Comparison of ENCODE assay signal across 16 cellular contexts in the genomic region with DNA sequence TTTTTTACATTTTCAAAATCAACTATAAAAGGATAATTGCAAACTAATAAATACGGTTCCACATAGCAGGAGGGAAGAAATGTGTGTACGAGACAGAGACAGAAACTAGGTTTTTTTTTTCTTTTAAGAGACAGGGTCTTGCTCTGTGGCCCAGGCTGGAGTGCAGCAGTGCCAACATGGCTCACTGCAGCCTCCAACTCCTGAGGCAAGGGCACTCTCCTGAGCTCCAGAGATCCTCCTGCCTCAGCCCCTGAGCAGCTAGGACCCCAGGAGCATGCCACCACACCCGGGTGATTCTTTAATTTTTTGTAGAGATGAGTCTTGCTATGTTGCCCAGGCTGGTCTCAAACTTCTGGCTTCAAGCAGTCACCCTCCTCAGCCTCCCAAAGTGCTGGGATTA. TPM values are rescaled to one million over a fixed set of nuclear protein-coding genes. Genes with fewer than 3 reads are reported as not detected.
DNase-seq lines count a peak whose midpoint lies in the region; ATAC-seq and TF ChIP-seq lines count a peak whose summit lies in the region.
"Had no signal": no experiment of that assay in that cellular context is flagged by ENCODE, and none has a peak within 500 bp of the region (broad histone marks: within the 10 kb centered on the region; RNA-seq: fewer than 3 reads in every experiment).

No MANE protein-coding gene starts in this region.

- no peak for TF ChIP-seq POLR2A in IMR-90 (IDR thresholded peaks at IDR 0.05; ENCODE audit: low read depth, low read length)

- H3K79me1 ChIP-seq in IMR-90 (ENCODE audit: low read depth in 1 of 2, low read length in 2 of 2) (no peaks in the 10 kb centered on the region), mesenchymal stem cell (replicated peaks; ENCODE audit: low read length, poor library complexity, severe bottlenecking) (no peaks in the 10 kb centered on the region)

- H2BK15ac ChIP-seq in IMR-90 (ENCODE audit: low read depth, low read length) (no peak overlapping the region), mesenchymal stem cell (ENCODE audit: low read depth, poor library complexity, severe bottlenecking) (no peak overlapping the region)

- H4K20me1 ChIP-seq in IMR-90 (ENCODE audit: insufficient read depth, low read length) = no peaks in the 10 kb centered on the region

- H3K27ac Mint-ChIP-seq in MCF 10A (ENCODE audit: low read depth, unreplicated experiment) = no peak overlapping the region
- H3K27ac Mint-ChIP-seq: CD14-positive monocyte; CD8-positive, alpha-beta T cell; GM23338; H9 had no signal

- H3K27ac ChIP-seq in ACC112 (ENCODE audit: low read depth, low read length) (no peak overlapping the region), IMR-90 (ENCODE audit: insufficient read depth, low read length) (no peak overlapping the region), RWPE2 (ENCODE audit: poor library complexity, severe bottlenecking) (peak overlapping the region; percentile 13), mesenchymal stem cell (ENCODE audit: low read length, poor library complexity, severe bottlenecking) (no peak overlapping the region)

- peaks cover 34% of the 10 kb centered on the region for H3K27me3 Mint-ChIP-seq in MCF 10A (ENCODE audit: insufficient read depth, unreplicated experiment)

- TF ChIP-seq CTCF in IMR-90 (conservative IDR thresholded peaks at IDR 0.05; ENCODE audit: low read depth, low read length) = no peak
- TF ChIP-seq CTCF in RWPE2 (IDR thresholded peaks at IDR 0.05; ENCODE audit: poor library complexity, severe bottlenecking) = no peak
- TF ChIP-seq CTCF in MCF 10A (IDR thresholded peaks at IDR 0.05; ENCODE audit: unreplicated experiment) = no peak

- H3K4me1 ChIP-seq in ACC112 (ENCODE audit: control insufficient read depth, insufficient read depth, low read length, unreplicated experiment) = peaks cover 12% of the 10 kb centered on the region
- no peaks in the 10 kb centered on the region for H3K4me1 ChIP-seq in IMR-90 (ENCODE audit: control insufficient read depth, insufficient read depth, low read length)
- H3K4me1 ChIP-seq in RWPE2 (ENCODE audit: insufficient read depth, poor library complexity, severe bottlenecking) = peaks cover 12% of the 10 kb centered on the region
- H3K4me1 ChIP-seq in mesenchymal stem cell (ENCODE audit: control insufficient read depth, insufficient read depth, low read depth, low read length) = peaks cover 9% of the 10 kb centered on the region

- no TSS peak for BruUV-seq in IMR-90 (replicated peaks; lab: Mats Ljungman, UMichigan)
- no TSS peak for BruUV-seq in MCF 10A (replicated peaks; lab: Mats Ljungman, UMichigan)

- H2AK5ac ChIP-seq in IMR-90 (ENCODE audit: low read depth, low read length) = no peak overlapping the region
- H2AK5ac ChIP-seq in mesenchymal stem cell (ENCODE audit: low read length, severe bottlenecking) = peak overlapping the region; percentile 65

- in situ Hi-C loops in IMR-90 (cut with MboI; ENCODE audit: low sequenced_read_pairs) = no loop called here

- H3K9me3 ChIP-seq in IMR-90 (ENCODE audit: control insufficient read depth, insufficient read depth, low read length) (no peaks in the 10 kb centered on the region), RWPE2 (ENCODE audit: severe bottlenecking) (no peaks in the 10 kb centered on the region), mesenchymal stem cell (ENCODE audit: control insufficient read depth, low read length) (no peaks in the 10 kb centered on the region)

- H4K5ac ChIP-seq in IMR-90 (ENCODE audit: low read depth, low read length) = no peak overlapping the region

- dilution Hi-C loops in IMR-90 (cut with HindIII; ENCODE audit: low sequenced_read_pairs, unreplicated experiment) = no loop called here

- H3K36me3 Mint-ChIP-seq in MCF 10A (ENCODE audit: insufficient read depth, unreplicated experiment) = peaks cover 7% of the 10 kb centered on the region
- H3K36me3 Mint-ChIP-seq: CD14-positive monocyte; CD8-positive, alpha-beta T cell had no signal

- H3K36me3 ChIP-seq in ACC112 (ENCODE audit: insufficient read depth, low read length) (no peaks in the 10 kb centered on the region), IMR-90 (ENCODE audit: control insufficient read depth, insufficient read depth, low read length) (no peaks in the 10 kb centered on the region), RWPE2 (ENCODE audit: low read depth) (no peaks in the 10 kb centered on the region), mesenchymal stem cell (ENCODE audit: control insufficient read depth in 1 of 2, insufficient read depth in 2 of 2, low read depth in 1 of 2, low read length in 2 of 2) (no peaks in the 10 kb centered on the region)

- intact Hi-C loops in IMR-90 (cut with micrococcal nuclease) (no loop called here), MCF 10A (cut with micrococcal nuclease) (no loop called here)

- H2BK5ac ChIP-seq in IMR-90 (ENCODE audit: low read depth, low read length, poor library complexity, severe bottlenecking) (no peak overlapping the region), mesenchymal stem cell (ENCODE audit: low read depth, low read length, poor library complexity, severe bottlenecking) (peak overlapping the region; percentile 45)

- POLR2A ChIA-PET in IMR-90 (lab: Charles Lee; ENCODE audit: unreplicated experiment) = no interaction called here
- POLR2A ChIA-PET in MCF 10A (lab: Yijun Ruan, JAX) = interaction anchor here (0.7 to 1.2 kb wide), 3 partner anchors 12 to 323 kb away, joined by 3 to 5 read pairs (median 4); no protein-coding TSS in a partner anchor

- no peak for DNase-seq in IMR-90
- DNase-seq in RWPE2 (ENCODE audit: low spot score) = peak; percentile 22
- no peak for DNase-seq in mesenchymal stem cell
- DNase-seq in NCI-H2196 (lab: John Stamatoyannopoulos, UW; ENCODE audit: unreplicated experiment) = no peak
- no peak for DNase-seq in MCF 10A (ENCODE audit: unreplicated experiment)
- no peak for DNase-seq in NOMO-1 treated with dmso at 0.1 percent for 144 hours (lab: John Stamatoyannopoulos, UW; ENCODE audit: unreplicated experiment)
- DNase-seq: CD8-positive, alpha-beta T cell; COR-L47; DMS153; DMS79 treated with DMSO at 0.1 percent for 48 hours; H9 had no signal

- H3K23ac ChIP-seq in IMR-90 (ENCODE audit: low read depth, low read length) = no peak overlapping the region
- no peak overlapping the region for H3K23ac ChIP-seq in mesenchymal stem cell (ENCODE audit: low read length in 2 of 2)

- H2AK9ac ChIP-seq in IMR-90 (replicated peaks; ENCODE audit: low read depth, low read length, poor library complexity) = peak overlapping the region; percentile 50

- no peak overlapping the region for H2BK12ac ChIP-seq in mesenchymal stem cell (ENCODE audit: low read length in 2 of 2)

- H3K14ac ChIP-seq in IMR-90 (replicated peaks; ENCODE audit: low read depth, low read length) (no peak overlapping the region), mesenchymal stem cell (ENCODE audit: low read length in 2 of 2) (no peak overlapping the region)

- no peak overlapping the region for H4K8ac ChIP-seq in IMR-90 (ENCODE audit: low read depth in 2 of 2, low read length in 2 of 2)
- no peak overlapping the region for H4K8ac ChIP-seq in mesenchymal stem cell (ENCODE audit: low read length)

- no peak for TF ChIP-seq RAD21 in IMR-90 (IDR thresholded peaks at IDR 0.05; ENCODE audit: low read length)

- H2BK120ac ChIP-seq in IMR-90 (ENCODE audit: low read depth, low read length) = no peak overlapping the region
- no peak overlapping the region for H2BK120ac ChIP-seq in mesenchymal stem cell (ENCODE audit: low read depth, low read length)

- H3K4ac ChIP-seq in IMR-90 (ENCODE audit: low read depth, low read length) = no peak overlapping the region
- no peak overlapping the region for H3K4ac ChIP-seq in mesenchymal stem cell (ENCODE audit: low read depth in 1 of 2, low read length in 2 of 2)

- H3K4me3 Mint-ChIP-seq in MCF 10A (ENCODE audit: unreplicated experiment) = no peak overlapping the region
- H3K4me3 Mint-ChIP-seq: CD14-positive monocyte; CD8-positive, alpha-beta T cell; GM23338; H9 had no signal

- ATAC-seq in IMR-90 (ENCODE audit: low read depth) (no peak), RWPE2 (ENCODE audit: low read depth) (no peak)
- ATAC-seq: CD8-positive, alpha-beta T cell; GM23338 had no signal

- no CpG with 5 or more reads among the region's 3 CpGs for WGBS in IMR-90 (ENCODE audit: extremely low coverage in 2 of 2, insufficient read length in 1 of 2), 2 experiments
- 80% methylated on average over 2 of the region's 3 CpGs for WGBS in mesenchymal stem cell

- H3K9ac ChIP-seq in IMR-90 (ENCODE audit: low read depth, low read length) = no peak overlapping the region
- H3K9ac ChIP-seq in mesenchymal stem cell (ENCODE audit: low read length) = peak overlapping the region; percentile 51

- H3K18ac ChIP-seq in IMR-90 (ENCODE audit: low read depth, low read length) (no peak overlapping the region), mesenchymal stem cell (ENCODE audit: low read depth in 1 of 2, low read length in 2 of 2) (no peak overlapping the region)

- H4K91ac ChIP-seq in IMR-90 (ENCODE audit: insufficient read depth, low read depth, low read length) (no peak overlapping the region), mesenchymal stem cell (ENCODE audit: low read length) (no peak overlapping the region)

- peaks cover 8% of the 10 kb centered on the region for H3K9me3 Mint-ChIP-seq in MCF 10A (ENCODE audit: unreplicated experiment)
- H3K9me3 Mint-ChIP-seq: GM23338 had no signal

- H2AFZ ChIP-seq in ACC112 (ENCODE audit: low read length, unreplicated experiment) (peak overlapping the region; percentile 32), IMR-90 (replicated peaks; ENCODE audit: low read length, poor library complexity) (no peak overlapping the region), mesenchymal stem cell (ENCODE audit: low read depth, low read length) (no peak overlapping the region)

- no peak overlapping the region for H2BK20ac ChIP-seq in IMR-90 (ENCODE audit: low read depth, low read length)

- H3K4me2 ChIP-seq in IMR-90 (ENCODE audit: low read depth, low read length) (no peak overlapping the region), mesenchymal stem cell (ENCODE audit: low read length, poor library complexity, severe bottlenecking) (no peak overlapping the region)
- H3K4me2 ChIP-seq: GM23338 had no signal

- no peaks in the 10 kb centered on the region for H3K9me1 ChIP-seq in IMR-90 (ENCODE audit: insufficient read depth, low read length)

- H3K56ac ChIP-seq in IMR-90 (ENCODE audit: extremely low read depth, insufficient read depth, low read length) = no peak overlapping the region

- H3K27me3 ChIP-seq in ACC112 (ENCODE audit: insufficient read depth, low read length) (peaks cover 31% of the 10 kb centered on the region), IMR-90 (ENCODE audit: control insufficient read depth, insufficient read depth, low read length) (peaks cover 4% of the 10 kb centered on the region; the same call in 1 of the 2 replicates), RWPE2 (ENCODE audit: insufficient read depth, poor library complexity, severe bottlenecking) (no peaks in the 10 kb centered on the region), mesenchymal stem cell (ENCODE audit: control insufficient read depth in 1 of 2, insufficient read depth in 1 of 2, low read length in 2 of 2) (peaks cover 23 to 25% of the 10 kb centered on the region in 2 experiments)

- H3K4me3 ChIP-seq in ACC112 (ENCODE audit: low read depth, low read length) (no peak overlapping the region), IMR-90 (ENCODE audit: insufficient read depth, low read depth, low read length) (no peak overlapping the region), RWPE2 (ENCODE audit: severe bottlenecking) (no peak overlapping the region), mesenchymal stem cell (ENCODE audit: insufficient read depth in 1 of 2, low read depth in 1 of 2, low read length in 2 of 2) (no peak overlapping the region)
- H3K4me3 ChIP-seq: GM23338 had no signal

- no peaks in the 10 kb centered on the region for H3K79me2 ChIP-seq in ACC112 (ENCODE audit: control insufficient read depth, insufficient read depth, low read length, unreplicated experiment)

- CTCF ChIA-PET in IMR-90 (lab: Yijun Ruan, JAX) (no interaction called here), MCF 10A (lab: Yijun Ruan, JAX) (interaction anchor here (0.6 to 1.2 kb wide), 3 partner anchors 11 to 264 kb away, joined by 3 read pairs; no protein-coding TSS in a partner anchor)

- peaks cover 21% of the 10 kb centered on the region for H3K4me1 Mint-ChIP-seq in MCF 10A (ENCODE audit: insufficient read depth, unreplicated experiment)

RNA-seq across cellular contexts. Expression of gene OR2V1, which starts 2.1 kb away (rescaled TPM):
- total RNA-seq in IMR-90 (2012; rRNA removed) (not detected in 2 replicates), MCF 10A (2022) (not detected in 2 replicates)
- not detected in 2 replicates for polyA plus RNA-seq in IMR-90 (2012; rRNA removed)
- polyA plus RNA-seq in IMR-90 (2012; cell fraction: cytosol; rRNA removed) = not detected in 2 replicates
- polyA plus RNA-seq in IMR-90 (2012; cell fraction: nucleus; rRNA removed; ENCODE audit: low replicate concordance) = not detected in 2 replicates
- not detected for polyA plus RNA-seq in mesenchymal stem cell (2013, experiment 1 of 2)
- polyA plus RNA-seq in mesenchymal stem cell (2013, experiment 2 of 2) = not detected
- total RNA-seq: CD8-positive, alpha-beta T cell; GM23338; H9; HT1080 had no signal
- polyA plus RNA-seq: BJ, CD14-positive monocyte, GM23338 had no signal

RNA-seq across cellular contexts. Expression of gene OR2V2, which starts 14.3 kb away (rescaled TPM):
- total RNA-seq in IMR-90 (2012; rRNA removed) (not detected in 2 replicates), MCF 10A (2022) (not detected in 2 replicates)
- polyA plus RNA-seq in IMR-90 (2012; rRNA removed) = not detected in 2 replicates
- polyA plus RNA-seq in IMR-90 (2012; cell fraction: cytosol; rRNA removed) = not detected in 2 replicates
- not detected in 2 replicates for polyA plus RNA-seq in IMR-90 (2012; cell fraction: nucleus; rRNA removed; ENCODE audit: low replicate concordance)
- polyA plus RNA-seq in mesenchymal stem cell (2013, experiment 1 of 2) = not detected
- polyA plus RNA-seq in mesenchymal stem cell (2013, experiment 2 of 2) = not detected
- total RNA-seq: CD8-positive, alpha-beta T cell; GM23338; H9; HT1080 had no signal
- polyA plus RNA-seq: BJ, CD14-positive monocyte, GM23338 had no signal
